Comparison of ENCODE assay signal across 8 cellular contexts in the genomic region with DNA sequence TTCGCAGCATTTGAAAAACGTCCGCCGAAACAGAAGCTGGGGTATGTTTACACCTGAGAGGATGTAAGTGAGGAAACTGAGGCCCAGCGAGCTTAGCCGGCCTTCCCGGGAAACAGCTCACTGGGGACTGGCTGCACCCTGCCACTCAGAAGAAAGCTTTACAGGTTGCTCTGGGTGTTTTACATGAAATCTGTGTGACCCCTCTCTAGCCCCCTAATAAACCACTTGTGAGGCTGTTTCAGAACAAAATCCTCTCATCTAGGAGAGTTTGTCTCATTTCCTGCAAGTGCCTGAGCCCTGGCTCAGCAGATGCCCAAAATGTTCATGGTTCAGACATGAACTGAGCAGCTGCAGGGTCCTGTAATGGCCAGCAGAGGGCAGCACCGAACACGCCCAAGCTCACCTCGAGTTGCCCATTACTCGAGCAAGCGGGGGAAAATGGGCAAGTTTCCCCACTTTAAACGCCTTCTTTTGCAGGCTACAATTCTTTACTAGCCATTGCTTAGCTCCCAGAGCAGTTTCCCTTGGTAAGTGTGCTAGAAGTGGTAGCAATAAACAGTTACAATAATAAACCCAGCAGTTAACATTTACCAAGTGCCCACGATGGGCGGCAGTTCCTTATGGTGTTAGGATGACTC.
DNase-seq lines count a peak whose midpoint lies in the region; ATAC-seq and TF ChIP-seq lines count a peak whose summit lies in the region.

No MANE protein-coding gene starts in this region.

- H3K27ac Mint-ChIP-seq in Calu3 (ENCODE audit: unreplicated experiment) (no peak overlapping the region), naive B cell (no peak overlapping the region)

- H3K27me3 Mint-ChIP-seq in Calu3 (ENCODE audit: unreplicated experiment) (no peaks in the 10 kb centered on the region), naive B cell (peaks cover 12 to 25% (median 19%) of the 10 kb centered on the region in 3 donors)

- H3K9me3 ChIP-seq in OCI-LY7 (ENCODE audit: low read length) = peaks cover 8% of the 10 kb centered on the region; the same call in 1 of the 2 replicates

- H4K20me1 ChIP-seq in OCI-LY7 (ENCODE audit: insufficient read depth, low read length) = no peaks in the 10 kb centered on the region

- peak; percentile 86 for ATAC-seq in esophagus mucosa
- peak; percentile 78 to 80 for ATAC-seq in naive B cell (ENCODE audit: low read depth in 2 of 2)
- no peak for ATAC-seq in GM18519 (IDR thresholded peaks at IDR 0.05; ENCODE audit: low FRiP score, unreplicated experiment)

- H3K4me3 Mint-ChIP-seq in Calu3 (ENCODE audit: low read depth, unreplicated experiment) = no peak overlapping the region
- no peak overlapping the region for H3K4me3 Mint-ChIP-seq in naive B cell

- no peak overlapping the region for H3K4me3 ChIP-seq in OCI-LY7 (ENCODE audit: low read depth, low read length, poor library complexity, severe bottlenecking)

- TF ChIP-seq CTCF in Calu3 (IDR thresholded peaks at IDR 0.05; ENCODE audit: unreplicated experiment) (peak; percentile 85), OCI-LY7 (conservative IDR thresholded peaks at IDR 0.05; ENCODE audit: low read length) (peak; percentile 98)

- H3K4me2 ChIP-seq in OCI-LY7 (ENCODE audit: low read length) = no peak overlapping the region

- no TSS peak for BruUV-seq in Calu3 (replicated peaks; lab: Mats Ljungman, UMichigan)
- no TSS peak for BruUV-seq in OCI-LY7 (replicated peaks; lab: Mats Ljungman, UMichigan)

- intact Hi-C loops in Calu3 (cut with micrococcal nuclease; ENCODE audit: unreplicated experiment) = loop anchor here (1.0 to 5.0 kb wide), 2 partner anchors 108 to 179 kb away; no protein-coding TSS in a partner anchor
- intact Hi-C loops in OCI-LY7 (cut with micrococcal nuclease; ENCODE audit: unreplicated experiment) = loop anchor here (1.0 kb wide), 2 partner anchors 108 to 178 kb away; no protein-coding TSS in a partner anchor

- POLR2A ChIA-PET in OCI-LY7 (lab: Charles Lee) = interaction anchor here (0.6 to 1.1 kb wide), 2 partner anchors 108 to 662 kb away, joined by 3 read pairs; no protein-coding TSS in a partner anchor

- H2AFZ ChIP-seq in OCI-LY7 (ENCODE audit: low read length) = no peak overlapping the region

- CTCF ChIA-PET in Calu3 (lab: Charles Lee) (interaction anchor here (0.6 to 1.6 kb wide), 11 partner anchors 9 to 418 kb away, joined by 3 to 20 read pairs (median 3); no protein-coding TSS in a partner anchor), OCI-LY7 (lab: Charles Lee; ENCODE audit: unreplicated experiment) (no interaction called here)

- no peaks in the 10 kb centered on the region for H3K79me2 ChIP-seq in OCI-LY7 (ENCODE audit: insufficient read depth, low read depth, low read length)

- H3K4me1 Mint-ChIP-seq in Calu3 (ENCODE audit: low read depth, unreplicated experiment) (no peaks in the 10 kb centered on the region), naive B cell (no peaks in the 10 kb centered on the region)

- no peaks in the 10 kb centered on the region for H3K36me3 ChIP-seq in OCI-LY7 (ENCODE audit: insufficient read depth, low read length)

- no peaks in the 10 kb centered on the region for H3K4me1 ChIP-seq in OCI-LY7 (ENCODE audit: insufficient read depth, low read length, poor library complexity, severe bottlenecking)

- H3K36me3 Mint-ChIP-seq in Calu3 (ENCODE audit: insufficient read depth, unreplicated experiment) (no peaks in the 10 kb centered on the region), naive B cell (peaks cover 0 to 6% of the 10 kb centered on the region in 2 donors)

- H3K27ac ChIP-seq in OCI-LY7 (ENCODE audit: low read depth, low read length, poor library complexity, severe bottlenecking) = no peak overlapping the region

- no peaks in the 10 kb centered on the region for H3K9me2 ChIP-seq in OCI-LY7 (ENCODE audit: insufficient read depth, low read length)

- H3K9me3 Mint-ChIP-seq in Calu3 (ENCODE audit: low read depth, unreplicated experiment) (no peaks in the 10 kb centered on the region), naive B cell (peaks cover 0 to 17% (median 9%) of the 10 kb centered on the region in 7 donors)

- DNase-seq in Calu3 (peak; percentile 63), HT-29 (ENCODE audit: low spot score) (peak; percentile 87), OCI-LY7 (ENCODE audit: low spot score) (peak; percentile 69), activated T-cell treated with anti-CD3 and anti-CD28 coated beads for 24 hours (ENCODE audit: low read depth) (peak; percentile 64), naive B cell (peak; percentile 48)
- DNase-seq in stimulated activated CD8-positive, alpha-beta memory T cell treated with anti-CD3 and anti-CD28 coated beads, Interleukin-7, amount 100 ng/mL, for 1 hour (ENCODE audit: low read depth in 2 of 2) = peak; percentile 55 to 58
